Comparison of ENCODE assay signal across 10 cellular contexts in genomic region chr16:72932050-72932449, GRCh38.
DNase-seq lines count a peak whose midpoint lies in the region; ATAC-seq and TF ChIP-seq lines count a peak whose summit lies in the region.
"Had no signal": no experiment of that assay in that cellular context is flagged by ENCODE, and none has a peak within 500 bp of the region (broad histone marks: within the 10 kb centered on the region; RNA-seq: fewer than 3 reads in every experiment).

No MANE protein-coding gene starts in this region.

- no peaks in the 10 kb centered on the region for H3K36me3 Mint-ChIP-seq in natural killer cell treated with Interleukin-12 subunit alpha and Interleukin-12 subunit beta and Interleukin-15 and Interleukin-18, amount 100 ng/mL, for 72 hours

- peak overlapping the region; percentile 61 for H3K4me3 Mint-ChIP-seq in natural killer cell treated with Interleukin-12 subunit alpha and Interleukin-12 subunit beta and Interleukin-15 and Interleukin-18, amount 100 ng/mL, for 72 hours
- H3K4me3 Mint-ChIP-seq: activated naive CD4-positive, alpha-beta T cell treated with anti-CD3 and anti-CD28 coated beads, Interleukin-2, amount 50 U/mL, for 24 hours; CD4-positive, alpha-beta T cell had no signal

- intact Hi-C loops in left colon (cut with DNase I, micrococcal nuclease) = loop anchor here in 1 of 2 donors (10.0 kb wide), 1 partner anchor 103 kb away; no protein-coding TSS in a partner anchor

- H3K4me3 ChIP-seq in BLaER1 treated with 17β-estradiol and CSF1 and Interleukin-3, amounts not matched to agents 10 nM and 100 nM = no peak overlapping the region
- no peak overlapping the region for H3K4me3 ChIP-seq in HAP-1

- H3K27me3 ChIP-seq in BLaER1 treated with 17β-estradiol and CSF1 and Interleukin-3, amounts not matched to agents 10 nM and 100 nM = no peaks in the 10 kb centered on the region
- no peaks in the 10 kb centered on the region for H3K27me3 ChIP-seq in HAP-1 (ENCODE audit: low read depth)

- H4K20me1 ChIP-seq in BLaER1 treated with 17β-estradiol and CSF1 and Interleukin-3, amounts not matched to agents 10 nM and 100 nM = peaks cover 0 to 97% (median 0%) of the 10 kb centered on the region in 11 experiments; a peak in 6 of 22 replicates

- H3K9me3 ChIP-seq in BLaER1 treated with 17β-estradiol and CSF1 and Interleukin-3, amounts not matched to agents 10 nM and 100 nM (replicated peaks in 1 of 11) = no peaks in the 10 kb centered on the region
- no peaks in the 10 kb centered on the region for H3K9me3 ChIP-seq in HAP-1

- no peak for TF ChIP-seq POLR2A in erythroblast (IDR thresholded peaks at IDR 0.05; ENCODE audit: low read length)

- H3K4me2 ChIP-seq in BLaER1 treated with 17β-estradiol and CSF1 and Interleukin-3, amounts not matched to agents 10 nM and 100 nM = peak overlapping the region; percentile 13 to 62 (median 28); a peak in 17 of 22 replicates

- peak overlapping the region in 8 of 11 experiments; percentile 7 to 71 (median 39); a peak in 11 of 22 replicates for H3K27ac ChIP-seq in BLaER1 treated with 17β-estradiol and CSF1 and Interleukin-3, amounts not matched to agents 10 nM and 100 nM

- in situ Hi-C loops in HAP-1 (cut with MboI; ENCODE audit: low sequenced_read_pairs) = no loop called here

- H3K36me3 ChIP-seq in BLaER1 treated with 17β-estradiol and CSF1 and Interleukin-3, amounts not matched to agents 10 nM and 100 nM = peaks cover 0 to 24% (median 0%) of the 10 kb centered on the region in 11 experiments; a peak in 4 of 22 replicates
- H3K36me3 ChIP-seq in HAP-1 (replicated peaks) = no peaks in the 10 kb centered on the region

- DNase-seq in dermis blood vessel endothelial cell = peak; percentile 16
- no peak for DNase-seq in natural killer cell treated with Interleukin-12 subunit alpha and Interleukin-12 subunit beta and Interleukin-15 and Interleukin-18, amount 100 ng/mL, for 72 hours (ENCODE audit: low spot score)
- DNase-seq in NCI-H526 treated with DMSO at 0.1 percent for 48 hours (lab: John Stamatoyannopoulos, UW) = no peak
- DNase-seq in left colon = no peak
- DNase-seq in erythroblast (lab: John Stamatoyannopoulos, UW) = no peak
- DNase-seq in HAP-1 (ENCODE audit: low spot score in 2 of 2) = no peak
- DNase-seq: CD4-positive, alpha-beta T cell had no signal

- H3K27me3 Mint-ChIP-seq in natural killer cell treated with Interleukin-12 subunit alpha and Interleukin-12 subunit beta and Interleukin-15 and Interleukin-18, amount 100 ng/mL, for 72 hours = no peaks in the 10 kb centered on the region
- H3K27me3 Mint-ChIP-seq: activated naive CD4-positive, alpha-beta T cell treated with anti-CD3 and anti-CD28 coated beads, Interleukin-2, amount 50 U/mL, for 24 hours; CD4-positive, alpha-beta T cell had no signal

- H3K9me3 Mint-ChIP-seq in natural killer cell treated with Interleukin-12 subunit alpha and Interleukin-12 subunit beta and Interleukin-15 and Interleukin-18, amount 100 ng/mL, for 72 hours = no peaks in the 10 kb centered on the region
- H3K9me3 Mint-ChIP-seq: activated naive CD4-positive, alpha-beta T cell treated with anti-CD3 and anti-CD28 coated beads, Interleukin-2, amount 50 U/mL, for 24 hours; CD4-positive, alpha-beta T cell had no signal

- H3K27ac Mint-ChIP-seq in natural killer cell treated with Interleukin-12 subunit alpha and Interleukin-12 subunit beta and Interleukin-15 and Interleukin-18, amount 100 ng/mL, for 72 hours = peak overlapping the region; percentile 57 to 80
- H3K27ac Mint-ChIP-seq: activated naive CD4-positive, alpha-beta T cell treated with anti-CD3 and anti-CD28 coated beads, Interleukin-2, amount 50 U/mL, for 24 hours; CD4-positive, alpha-beta T cell had no signal

- peaks cover 16 to 34% (median 22%) of the 10 kb centered on the region in 10 experiments for H3K4me1 ChIP-seq in BLaER1 treated with 17β-estradiol and CSF1 and Interleukin-3, amounts not matched to agents 10 nM and 100 nM
- peaks cover 52% of the 10 kb centered on the region for H3K4me1 ChIP-seq in HAP-1

- H3K9ac ChIP-seq in BLaER1 treated with 17β-estradiol and CSF1 and Interleukin-3, amounts not matched to agents 10 nM and 100 nM = peak overlapping the region in 1 of 11 experiments; percentile 31; a peak in 2 of 22 replicates

- H3K4me1 Mint-ChIP-seq in natural killer cell treated with Interleukin-12 subunit alpha and Interleukin-12 subunit beta and Interleukin-15 and Interleukin-18, amount 100 ng/mL, for 72 hours (ENCODE audit: low read depth in 2 of 2) = peaks cover 18 to 33% of the 10 kb centered on the region in 2 donors

- ATAC-seq in HG03103 (IDR thresholded peaks at IDR 0.05; ENCODE audit: low read depth, unreplicated experiment) (peak; percentile 54), left colon (no peak)
- peak; percentile 34 to 54 for ATAC-seq in natural killer cell treated with Interleukin-12 subunit alpha and Interleukin-12 subunit beta and Interleukin-15 and Interleukin-18, amount 100 ng/mL, for 72 hours
